In genomic region chr16:87701066-87701425, GRCh38 we compare ENCODE assay signal across 19 cellular contexts.
A peak's percentile ranks its signal among the peaks of the same experiment; 100 is the strongest.
DNase-seq lines count a peak whose midpoint lies in the region; ATAC-seq and TF ChIP-seq lines count a peak whose summit lies in the region.
"Had no signal": no experiment of that assay in that cellular context is flagged by ENCODE, and none has a peak within 500 bp of the region (broad histone marks: within the 10 kb centered on the region; RNA-seq: fewer than 3 reads in every experiment).

No MANE protein-coding gene starts in this region.

- TF ChIP-seq CTCF in GM20000 (IDR thresholded peaks at IDR 0.05; ENCODE audit: extremely low read depth, missing control alignments), result no peak

- no peak overlapping the region for H3K4me3 Mint-ChIP-seq in activated naive CD4-positive, alpha-beta T cell treated with anti-CD3 and anti-CD28 coated beads for 36 hours
- H3K4me3 Mint-ChIP-seq in activated T-helper 17 cell treated with anti-CD3 and anti-CD28 coated beads, Interleukin-2, amount 50 U/mL, for 72 hours, result peak overlapping the region; percentile 19
- peak overlapping the region; percentile 65 for H3K4me3 Mint-ChIP-seq in stimulated activated memory B cell treated with anti-CD40 and anti-IgM and Interleukin-4, amounts not matched to agents 10 μg/mL and 1 μg/mL and 100 μg/mL, for 72 hours
- H3K4me3 Mint-ChIP-seq: brain had no signal

- intact Hi-C loops in activated naive CD4-positive, alpha-beta T cell treated with anti-CD3 and anti-CD28 coated beads for 36 hours (cut with micrococcal nuclease), result no loop called here

- H3K27me3 Mint-ChIP-seq in activated naive CD4-positive, alpha-beta T cell treated with anti-CD3 and anti-CD28 coated beads for 36 hours (ENCODE audit: low read depth), result no peaks in the 10 kb centered on the region
- no peaks in the 10 kb centered on the region for H3K27me3 Mint-ChIP-seq in activated T-helper 17 cell treated with anti-CD3 and anti-CD28 coated beads, Interleukin-2, amount 50 U/mL, for 72 hours
- no peaks in the 10 kb centered on the region for H3K27me3 Mint-ChIP-seq in stimulated activated memory B cell treated with anti-CD40 and anti-IgM and Interleukin-4, amounts not matched to agents 10 μg/mL and 1 μg/mL and 100 μg/mL, for 72 hours
- H3K27me3 Mint-ChIP-seq: brain had no signal

- peaks cover 19% of the 10 kb centered on the region for H3K36me3 Mint-ChIP-seq in activated naive CD4-positive, alpha-beta T cell treated with anti-CD3 and anti-CD28 coated beads for 36 hours (ENCODE audit: low read depth)
- H3K36me3 Mint-ChIP-seq in activated T-helper 17 cell treated with anti-CD3 and anti-CD28 coated beads, Interleukin-2, amount 50 U/mL, for 72 hours (ENCODE audit: low read depth), result peaks cover 43% of the 10 kb centered on the region
- H3K36me3 Mint-ChIP-seq in stimulated activated memory B cell treated with anti-CD40 and anti-IgM and Interleukin-4, amounts not matched to agents 10 μg/mL and 1 μg/mL and 100 μg/mL, for 72 hours, result peaks cover 36% of the 10 kb centered on the region

- no peaks in the 10 kb centered on the region for H3K9me3 Mint-ChIP-seq in activated naive CD4-positive, alpha-beta T cell treated with anti-CD3 and anti-CD28 coated beads for 36 hours
- H3K9me3 Mint-ChIP-seq in activated T-helper 17 cell treated with anti-CD3 and anti-CD28 coated beads, Interleukin-2, amount 50 U/mL, for 72 hours, result no peaks in the 10 kb centered on the region
- H3K9me3 Mint-ChIP-seq in stimulated activated memory B cell treated with anti-CD40 and anti-IgM and Interleukin-4, amounts not matched to agents 10 μg/mL and 1 μg/mL and 100 μg/mL, for 72 hours, result no peaks in the 10 kb centered on the region
- H3K9me3 Mint-ChIP-seq: brain had no signal

- no peak for ATAC-seq in activated T-helper 17 cell treated with anti-CD3 and anti-CD28 coated beads, Interleukin-2, amount 50 U/mL, for 72 hours (replicated peaks)
- peak; percentile 24 for ATAC-seq in stimulated activated memory B cell treated with anti-CD40 and anti-IgM and Interleukin-4, amounts not matched to agents 10 μg/mL and 1 μg/mL and 100 μg/mL, for 72 hours
- ATAC-seq in HG02981 (IDR thresholded peaks at IDR 0.05; ENCODE audit: unreplicated experiment), result no peak
- ATAC-seq: left ventricle myocardium superior had no signal

- H3K4me1 Mint-ChIP-seq in activated naive CD4-positive, alpha-beta T cell treated with anti-CD3 and anti-CD28 coated beads for 36 hours (ENCODE audit: low read depth), result peaks cover 47% of the 10 kb centered on the region
- peaks cover 9% of the 10 kb centered on the region for H3K4me1 Mint-ChIP-seq in activated T-helper 17 cell treated with anti-CD3 and anti-CD28 coated beads, Interleukin-2, amount 50 U/mL, for 72 hours
- H3K4me1 Mint-ChIP-seq in stimulated activated memory B cell treated with anti-CD40 and anti-IgM and Interleukin-4, amounts not matched to agents 10 μg/mL and 1 μg/mL and 100 μg/mL, for 72 hours, result peaks cover 69% of the 10 kb centered on the region

- H3K27ac Mint-ChIP-seq in activated naive CD4-positive, alpha-beta T cell treated with anti-CD3 and anti-CD28 coated beads for 36 hours, result peak overlapping the region; percentile 75
- no peak overlapping the region for H3K27ac Mint-ChIP-seq in activated T-helper 17 cell treated with anti-CD3 and anti-CD28 coated beads, Interleukin-2, amount 50 U/mL, for 72 hours
- H3K27ac Mint-ChIP-seq in stimulated activated memory B cell treated with anti-CD40 and anti-IgM and Interleukin-4, amounts not matched to agents 10 μg/mL and 1 μg/mL and 100 μg/mL, for 72 hours, result peak overlapping the region; percentile 86

- no peak for DNase-seq in activated naive CD4-positive, alpha-beta T cell treated with anti-CD3 and anti-CD28 coated beads for 36 hours
- no peak for DNase-seq in activated naive CD4-positive, alpha-beta T cell treated with anti-CD3 and anti-CD28 coated beads, Interleukin-2, amount 50 U/mL, for 16 hours
- DNase-seq in GM20000 (ENCODE audit: low spot score) (peak; percentile 53), GF-D8 (lab: John Stamatoyannopoulos, UW) (no peak)
- no peak for DNase-seq in activated effector memory CD4-positive, alpha-beta T cell treated with anti-CD3 and anti-CD28 coated beads, Interleukin-2, amount 50 U/mL, for 16 hours
- DNase-seq: activated CD4-positive, CD25-positive, alpha-beta regulatory T cell; activated gamma-delta T cell treated with Interleukin-2 at 50 U/mL for 16 hours; cortex of kidney; DND-41; Kasumi-1; left ventricle myocardium superior; NCI-H1105; NCI-H2081 treated with DMSO at 0.1 percent for 48 hours; NCI-H526; SIG-M5 had no signal

- CTCF ChIA-PET in activated naive CD4-positive, alpha-beta T cell treated with anti-CD3 and anti-CD28 coated beads for 36 hours (lab: Charles Lee), result interaction anchor here (1.0 to 1.9 kb wide), 2 partner anchors 64 to 68 kb away, joined by 3 to 5 read pairs; no protein-coding TSS in a partner anchor
